Comparison of ENCODE assay signal across 8 cellular contexts in the genomic region with DNA sequence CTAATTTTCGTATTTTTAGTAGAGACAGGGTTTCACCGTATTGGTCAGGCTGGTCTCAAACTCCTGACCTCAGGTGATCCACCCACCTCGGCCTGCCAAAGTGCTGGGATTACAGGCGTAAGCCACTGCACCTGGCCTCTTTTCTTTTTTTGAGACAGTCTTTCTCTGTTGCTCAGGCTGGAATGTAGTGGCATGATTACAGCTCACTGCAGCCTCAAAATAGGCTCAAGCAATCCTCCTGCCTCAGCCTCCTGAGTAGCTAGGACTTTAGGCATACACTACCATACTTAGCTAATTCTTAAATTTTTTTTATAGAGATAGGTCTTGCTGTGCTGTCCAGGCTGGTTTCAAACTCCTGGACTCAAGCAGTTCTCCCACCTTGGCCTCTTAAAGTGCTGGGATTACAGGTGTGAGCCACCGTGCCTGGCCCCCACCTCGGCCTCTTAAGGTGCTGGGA. TPM values are rescaled to one million over a fixed set of nuclear protein-coding genes. Genes with fewer than 3 reads are reported as not detected.
DNase-seq lines count a peak whose midpoint lies in the region; ATAC-seq, FAIRE-seq and TF ChIP-seq lines count a peak whose summit lies in the region.
"Not testable (repeated sequence)": the region's sequence is repeated elsewhere in the genome, so short reads cannot be mapped to it uniquely, and the experiment has no call there.

No MANE protein-coding gene starts in this region.

- not testable (repeated sequence) for H3K4me3 ChIP-seq in GM23338; hepatocyte; HepG2 (replicated peaks in 1 of 3; ENCODE audit: insufficient read depth in 1 of 3, low read depth in 2 of 3, low read length in 3 of 3); upper lobe of right lung

- H3K27ac Mint-ChIP-seq in GM23338, result not testable (repeated sequence)
- peak overlapping the region; percentile 30 for H3K27ac Mint-ChIP-seq in activated T-helper 17 cell treated with anti-CD3 and anti-CD28 coated beads, Interleukin-2, amount 50 U/mL, for 72 hours
- H3K27ac Mint-ChIP-seq in nephron progenitor cell, result peak overlapping the region; percentile 32
- H3K27ac Mint-ChIP-seq in stimulated activated effector memory CD8-positive, alpha-beta T cell treated with anti-CD3 and anti-CD28 coated beads, Interleukin-12 subunit alpha, Interleukin-12 subunit beta, amount 100 ng/mL, for 72 hours, result peak overlapping the region; percentile 69
- peak overlapping the region; percentile 37 for H3K27ac Mint-ChIP-seq in stimulated activated memory B cell treated with anti-CD40 and anti-IgM and Interleukin-4, amounts not matched to agents 10 μg/mL and 1 μg/mL and 100 μg/mL, for 72 hours

- H3K79me2 ChIP-seq in GM23338 (replicated peaks; ENCODE audit: insufficient read depth); hepatocyte; HepG2 (ENCODE audit: insufficient read depth, low read length): not testable (repeated sequence)

- H3F3A ChIP-seq in GM23338 (replicated peaks; ENCODE audit: low read depth), result not testable (repeated sequence)

- ATAC-seq in GM23338; activated T-helper 17 cell treated with anti-CD3 and anti-CD28 coated beads, Interleukin-2, amount 50 U/mL, for 72 hours (replicated peaks); HepG2; stimulated activated effector memory CD8-positive, alpha-beta T cell treated with anti-CD3 and anti-CD28 coated beads, Interleukin-12 subunit alpha, Interleukin-12 subunit beta, amount 100 ng/mL, for 72 hours; stimulated activated memory B cell treated with anti-CD40 and anti-IgM and Interleukin-4, amounts not matched to agents 10 μg/mL and 1 μg/mL and 100 μg/mL, for 72 hours; upper lobe of right lung: not testable (repeated sequence)

- H3K4me1 ChIP-seq in GM23338 (ENCODE audit: insufficient read depth); hepatocyte (ENCODE audit: insufficient read depth); upper lobe of right lung: not testable (repeated sequence)
- peaks cover 54% of the 10 kb centered on the region for H3K4me1 ChIP-seq in HepG2 (ENCODE audit: insufficient read depth, low read length)

- not testable (repeated sequence) for FAIRE-seq in HepG2 (lab: Jason Lieb, UNC)

- TF ChIP-seq CTCF in GM23338 (conservative IDR thresholded peaks at IDR 0.05; ENCODE audit: low read depth in 2 of 2); hepatocyte (IDR thresholded peaks at IDR 0.05; ENCODE audit: poor library complexity); HepG2 (CRISPR knock-in tag; IDR thresholded peaks at IDR 0.05); nephron progenitor cell (IDR thresholded peaks at IDR 0.05); upper lobe of right lung (IDR thresholded peaks at IDR 0.05): not testable (repeated sequence)

- H2AFZ ChIP-seq in GM23338; hepatocyte; HepG2 (ENCODE audit: low read length): not testable (repeated sequence)

- not testable (repeated sequence) for H3K27me3 ChIP-seq in GM23338 (ENCODE audit: insufficient read depth); hepatocyte; HepG2 (ENCODE audit: control insufficient read depth in 1 of 2, insufficient read depth in 2 of 2, low read length in 2 of 2); upper lobe of right lung

- H3K36me3 ChIP-seq in GM23338 (ENCODE audit: insufficient read depth); hepatocyte (replicated peaks; ENCODE audit: insufficient read depth, low read depth): not testable (repeated sequence)
- H3K36me3 ChIP-seq in HepG2 (replicated peaks in 1 of 2; ENCODE audit: control insufficient read depth in 1 of 2, insufficient read depth in 2 of 2, low read length in 2 of 2), result peaks cover 11 to 12% of the 10 kb centered on the region in 2 experiments
- H3K36me3 ChIP-seq in upper lobe of right lung, result peaks cover 28% of the 10 kb centered on the region

- not testable (repeated sequence) for H3K4me1 Mint-ChIP-seq in GM23338; activated T-helper 17 cell treated with anti-CD3 and anti-CD28 coated beads, Interleukin-2, amount 50 U/mL, for 72 hours; stimulated activated effector memory CD8-positive, alpha-beta T cell treated with anti-CD3 and anti-CD28 coated beads, Interleukin-12 subunit alpha, Interleukin-12 subunit beta, amount 100 ng/mL, for 72 hours; stimulated activated memory B cell treated with anti-CD40 and anti-IgM and Interleukin-4, amounts not matched to agents 10 μg/mL and 1 μg/mL and 100 μg/mL, for 72 hours
- peaks cover 14% of the 10 kb centered on the region for H3K4me1 Mint-ChIP-seq in nephron progenitor cell

- TF ChIP-seq POLR2A in HepG2 (IDR thresholded peaks at IDR 0.05; ENCODE audit: insufficient read depth in 1 of 2, low read depth in 2 of 2, low read length in 2 of 2), result not testable (repeated sequence)

- DNase-seq in GM23338 (ENCODE audit: low spot score); hepatocyte (ENCODE audit: low spot score); HepG2 (ENCODE audit: low spot score); nephron progenitor cell; stimulated activated effector memory CD8-positive, alpha-beta T cell treated with anti-CD3 and anti-CD28 coated beads, Interleukin-12 subunit alpha, Interleukin-12 subunit beta, amount 100 ng/mL, for 72 hours (ENCODE audit: low spot score in 2 of 2): not testable (repeated sequence)
- peak; percentile 11 for DNase-seq in upper lobe of right lung

- H3K4me2 ChIP-seq in GM23338; hepatocyte; HepG2 (ENCODE audit: low read depth, low read length): not testable (repeated sequence)

- CTCF ChIA-PET in HepG2 (lab: Yijun Ruan, JAX; ENCODE audit: low intra/inter-chr PET ratio, low total read pairs), result not testable (repeated sequence)

- H3K9me3 ChIP-seq in hepatocyte (ENCODE audit: low read depth); HepG2 (ENCODE audit: low read length); upper lobe of right lung: not testable (repeated sequence)

- TF ChIP-seq EP300 in HepG2 (IDR thresholded peaks at IDR 0.05; ENCODE audit: low read depth in 2 of 2, low read length in 2 of 2); HepG2 (CRISPR knock-in tag; IDR thresholded peaks at IDR 0.05; ENCODE audit: borderline replicate concordance): not testable (repeated sequence)

- H3K4me3 Mint-ChIP-seq in GM23338; activated T-helper 17 cell treated with anti-CD3 and anti-CD28 coated beads, Interleukin-2, amount 50 U/mL, for 72 hours; nephron progenitor cell; stimulated activated effector memory CD8-positive, alpha-beta T cell treated with anti-CD3 and anti-CD28 coated beads, Interleukin-12 subunit alpha, Interleukin-12 subunit beta, amount 100 ng/mL, for 72 hours; stimulated activated memory B cell treated with anti-CD40 and anti-IgM and Interleukin-4, amounts not matched to agents 10 μg/mL and 1 μg/mL and 100 μg/mL, for 72 hours: not testable (repeated sequence)

- in situ Hi-C loops in HepG2 (cut with HindIII; ENCODE audit: extremely low pct_ligation_motif_present, low pct_unique_long_range_greater_than_20kb), result not testable (repeated sequence)

- BruUV-seq in HepG2 (replicated peaks; lab: Mats Ljungman, UMichigan), result not testable (repeated sequence)

- not testable (repeated sequence) for H4K20me1 ChIP-seq in GM23338 (replicated peaks; ENCODE audit: insufficient read depth); hepatocyte (ENCODE audit: insufficient read depth, poor library complexity, severe bottlenecking); HepG2 (ENCODE audit: insufficient read depth, low read length)

- H3K9ac ChIP-seq in HepG2 (ENCODE audit: insufficient read depth, low read depth, low read length), result not testable (repeated sequence)

- not testable (repeated sequence) for H3K27me3 Mint-ChIP-seq in GM23338 (ENCODE audit: insufficient read depth, low read depth, poor library complexity); activated T-helper 17 cell treated with anti-CD3 and anti-CD28 coated beads, Interleukin-2, amount 50 U/mL, for 72 hours; nephron progenitor cell (ENCODE audit: low read depth, poor library complexity); stimulated activated memory B cell treated with anti-CD40 and anti-IgM and Interleukin-4, amounts not matched to agents 10 μg/mL and 1 μg/mL and 100 μg/mL, for 72 hours

- not testable (repeated sequence) for TF ChIP-seq RAD21 in HepG2 (CRISPR knock-in tag; IDR thresholded peaks at IDR 0.05)

- 0 out of 2 replicates have a peak overlapping the region, but pooled peaks have one; percentile 9 for H3K27ac ChIP-seq in GM23338 (ENCODE audit: low read depth)
- peak overlapping the region; percentile 59 for H3K27ac ChIP-seq in hepatocyte
- H3K27ac ChIP-seq in HepG2 (ENCODE audit: extremely low read length, insufficient read depth, low read length), result peak overlapping the region; percentile 82
- H3K27ac ChIP-seq in upper lobe of right lung, result not testable (repeated sequence)

- POLR2A ChIA-PET in HepG2 (lab: Yijun Ruan, JAX), result interaction anchor here (1.6 to 1.8 kb wide), 2 partner anchors 29 to 37 kb away, joined by 4 to 5 read pairs; partner anchors contain the start of genes NOB1 and WWP2

- 98% methylated on average over 6 of the region's 6 CpGs for WGBS in hepatocyte (ENCODE audit: low lambda C conversion rate, missing lambda C conversion rate)
- WGBS in HepG2 (ENCODE audit: low lambda C conversion rate), result 89% methylated on average over 6 of the region's 6 CpGs

- H3K36me3 Mint-ChIP-seq in GM23338 (ENCODE audit: low read depth) (peaks cover 17% of the 10 kb centered on the region), nephron progenitor cell (ENCODE audit: low read depth) (peaks cover 43% of the 10 kb centered on the region)
- peaks cover 63% of the 10 kb centered on the region for H3K36me3 Mint-ChIP-seq in activated T-helper 17 cell treated with anti-CD3 and anti-CD28 coated beads, Interleukin-2, amount 50 U/mL, for 72 hours (ENCODE audit: low read depth)
- H3K36me3 Mint-ChIP-seq in stimulated activated effector memory CD8-positive, alpha-beta T cell treated with anti-CD3 and anti-CD28 coated beads, Interleukin-12 subunit alpha, Interleukin-12 subunit beta, amount 100 ng/mL, for 72 hours, result peaks cover 27% of the 10 kb centered on the region
- H3K36me3 Mint-ChIP-seq in stimulated activated memory B cell treated with anti-CD40 and anti-IgM and Interleukin-4, amounts not matched to agents 10 μg/mL and 1 μg/mL and 100 μg/mL, for 72 hours, result peaks cover 50% of the 10 kb centered on the region

- intact Hi-C loops in HepG2 (cut with micrococcal nuclease; ENCODE audit: unreplicated experiment), result not testable (repeated sequence)
- intact Hi-C loops in upper lobe of right lung (cut with DNase I), result loop anchor here (10.0 kb wide), 1 partner anchor 143 kb away; no protein-coding TSS in a partner anchor

- H3K9me3 Mint-ChIP-seq in GM23338; activated T-helper 17 cell treated with anti-CD3 and anti-CD28 coated beads, Interleukin-2, amount 50 U/mL, for 72 hours; nephron progenitor cell; stimulated activated effector memory CD8-positive, alpha-beta T cell treated with anti-CD3 and anti-CD28 coated beads, Interleukin-12 subunit alpha, Interleukin-12 subunit beta, amount 100 ng/mL, for 72 hours; stimulated activated memory B cell treated with anti-CD40 and anti-IgM and Interleukin-4, amounts not matched to agents 10 μg/mL and 1 μg/mL and 100 μg/mL, for 72 hours: not testable (repeated sequence)

- H3K9me2 ChIP-seq in GM23338 (ENCODE audit: insufficient read depth); hepatocyte (replicated peaks; ENCODE audit: insufficient read depth): not testable (repeated sequence)

RNA-seq across cellular contexts. Expression of gene WWP2, which starts 29.3 kb away (rescaled TPM):
- 29.2 and 35.5 TPM in 2 replicates for total RNA-seq in GM23338 (2014; rRNA removed; shearing (Covaris generic))
- polyA plus RNA-seq in GM23338 (2016; fragmentation: Nextera tagmentation; extraction: Ambion mirVana) (11.6 and 12.3 TPM in 2 replicates), hepatocyte (19.1 and 23.1 TPM in 2 replicates), HepG2 (2011; rRNA removed) (11.4 and 13.6 TPM in 2 replicates)
- 10 to 100 TPM; 55.1 to 55.7 TPM for total RNA-seq in activated T-helper 17 cell treated with anti-CD3 and anti-CD28 coated beads, Interleukin-2, amount 50 U/mL, for 72 hours
- total RNA-seq in hepatocyte (19.9 and 26.2 TPM in 2 replicates), HepG2 (2016; rRNA removed; fragmentation: Illumina TruSeq; extraction: Trizol) (28.2 and 31.9 TPM in 2 replicates), upper lobe of right lung (71.9 TPM)
- 18.6 and 20.3 TPM in 2 replicates for total RNA-seq in HepG2 (2016; cell fraction: cytosol; rRNA removed; fragmentation: Illumina TruSeq; extraction: Trizol; ENCODE audit: low read depth)
- total RNA-seq in HepG2 (2016; cell fraction: insoluble cytoplasmic fraction; rRNA removed; fragmentation: Illumina TruSeq; extraction: Trizol), result 25.4 and 28.2 TPM in 2 replicates
- 17.7 and 18.1 TPM in 2 replicates for total RNA-seq in HepG2 (2016; cell fraction: membrane; rRNA removed; fragmentation: Illumina TruSeq; extraction: Trizol)
- 36.0 and 41.1 TPM in 2 replicates for total RNA-seq in HepG2 (2016; cell fraction: nucleus; rRNA removed; fragmentation: Illumina TruSeq; extraction: Trizol)
- polyA plus RNA-seq in HepG2 (2011; cell fraction: cytosol; rRNA removed), result 7.5 and 8.1 TPM in 2 replicates
- 45.3 and 46.4 TPM in 2 replicates for polyA plus RNA-seq in HepG2 (2011; cell fraction: nucleus; rRNA removed)
- polyA plus RNA-seq in HepG2 (2012), result 25.4 and 26.4 TPM in 2 replicates
- polyA plus RNA-seq in HepG2 (2016; cell fraction: cytosol; fragmentation: Illumina TruSeq; extraction: Trizol; ENCODE audit: low read depth), result 3.6 and 3.7 TPM in 2 replicates
- polyA plus RNA-seq in HepG2 (2016; cell fraction: insoluble cytoplasmic fraction; fragmentation: Illumina TruSeq; extraction: Trizol; ENCODE audit: low read depth), result 23.4 and 32.9 TPM in 2 replicates
- polyA plus RNA-seq in HepG2 (2016; cell fraction: membrane; fragmentation: Illumina TruSeq; extraction: Trizol; ENCODE audit: low read depth), result 9.8 and 10.7 TPM in 2 replicates
- 61.5 and 63.2 TPM in 2 replicates for polyA plus RNA-seq in HepG2 (2016; cell fraction: nucleus; fragmentation: Illumina TruSeq; extraction: Trizol; ENCODE audit: insufficient read depth, low read depth)
- polyA minus RNA-seq in HepG2 (2011; rRNA and poly(A)+ RNA removed; ENCODE audit: low replicate concordance), result 17.8 and 29.5 TPM in 2 replicates
- polyA minus RNA-seq in HepG2 (2011; cell fraction: cytosol; rRNA and poly(A)+ RNA removed), result 12.8 and 16.9 TPM in 2 replicates
- polyA minus RNA-seq in HepG2 (2011; cell fraction: nucleus; rRNA and poly(A)+ RNA removed), result 37.2 and 39.9 TPM in 2 replicates

RNA-seq across cellular contexts. Expression of gene NOB1, which starts 36.7 kb away (rescaled TPM):
- total RNA-seq in GM23338 (2014; rRNA removed; shearing (Covaris generic)), result 41.4 and 44.1 TPM in 2 replicates
- polyA plus RNA-seq in GM23338 (2016; fragmentation: Nextera tagmentation; extraction: Ambion mirVana) (54.1 and 56.6 TPM in 2 replicates), hepatocyte (25.1 and 28.0 TPM in 2 replicates), HepG2 (2011; rRNA removed) (159 and 162 TPM in 2 replicates)
- total RNA-seq in activated T-helper 17 cell treated with anti-CD3 and anti-CD28 coated beads, Interleukin-2, amount 50 U/mL, for 72 hours, result 10 to 100 TPM; 92.0 to 95.9 TPM
- total RNA-seq in hepatocyte (23.9 and 34.6 TPM in 2 replicates), HepG2 (2016; rRNA removed; fragmentation: Illumina TruSeq; extraction: Trizol) (47.1 and 83.5 TPM in 2 replicates), upper lobe of right lung (32.0 TPM)
- total RNA-seq in HepG2 (2016; cell fraction: cytosol; rRNA removed; fragmentation: Illumina TruSeq; extraction: Trizol; ENCODE audit: low read depth), result 30.5 and 33.0 TPM in 2 replicates
- 48.8 and 85.3 TPM in 2 replicates for total RNA-seq in HepG2 (2016; cell fraction: insoluble cytoplasmic fraction; rRNA removed; fragmentation: Illumina TruSeq; extraction: Trizol)
- 54.4 and 54.7 TPM in 2 replicates for total RNA-seq in HepG2 (2016; cell fraction: membrane; rRNA removed; fragmentation: Illumina TruSeq; extraction: Trizol)
- total RNA-seq in HepG2 (2016; cell fraction: nucleus; rRNA removed; fragmentation: Illumina TruSeq; extraction: Trizol), result 37.1 and 40.2 TPM in 2 replicates
- polyA plus RNA-seq in HepG2 (2011; cell fraction: cytosol; rRNA removed), result 187 and 245 TPM in 2 replicates
- polyA plus RNA-seq in HepG2 (2011; cell fraction: nucleus; rRNA removed), result 97.8 and 101 TPM in 2 replicates
- polyA plus RNA-seq in HepG2 (2012), result 151 and 164 TPM in 2 replicates
- 53.6 and 57.2 TPM in 2 replicates for polyA plus RNA-seq in HepG2 (2016; cell fraction: cytosol; fragmentation: Illumina TruSeq; extraction: Trizol; ENCODE audit: low read depth)
- 224 and 233 TPM in 2 replicates for polyA plus RNA-seq in HepG2 (2016; cell fraction: insoluble cytoplasmic fraction; fragmentation: Illumina TruSeq; extraction: Trizol; ENCODE audit: low read depth)
- polyA plus RNA-seq in HepG2 (2016; cell fraction: membrane; fragmentation: Illumina TruSeq; extraction: Trizol; ENCODE audit: low read depth), result 81.4 and 91.5 TPM in 2 replicates
- polyA plus RNA-seq in HepG2 (2016; cell fraction: nucleus; fragmentation: Illumina TruSeq; extraction: Trizol; ENCODE audit: insufficient read depth, low read depth), result 100 and 106 TPM in 2 replicates
- polyA minus RNA-seq in HepG2 (2011; rRNA and poly(A)+ RNA removed; ENCODE audit: low replicate concordance), result 115 and 322 TPM in 2 replicates
- 172 TPM in 2 replicates for polyA minus RNA-seq in HepG2 (2011; cell fraction: cytosol; rRNA and poly(A)+ RNA removed)
- 70.4 and 93.7 TPM in 2 replicates for polyA minus RNA-seq in HepG2 (2011; cell fraction: nucleus; rRNA and poly(A)+ RNA removed)
